Comparison of ENCODE assay signal across 14 cellular contexts in genomic region chr12:22477166-22477893, GRCh38.
DNase-seq lines count a peak whose midpoint lies in the region; ATAC-seq, FAIRE-seq and TF ChIP-seq lines count a peak whose summit lies in the region.
"Had no signal": no experiment of that assay in that cellular context is flagged by ENCODE, and none has a peak within 500 bp of the region (broad histone marks: within the 10 kb centered on the region; RNA-seq: fewer than 3 reads in every experiment).

No MANE protein-coding gene starts in this region.

- in situ Hi-C loops in gastrocnemius medialis (cut with MboI; ENCODE audit: low sequenced_read_pairs in 4 of 4): no loop called here

- dilution Hi-C loops in endothelial cell of umbilical vein (cut with MboI; ENCODE audit: extremely low pct_ligation_motif_present, low sequenced_read_pairs): no loop called here

- intact Hi-C loops in activated CD4-positive, alpha-beta T cell treated with anti-CD3 and anti-CD28 coated beads for 36 hours (cut with DNase I, micrococcal nuclease): no loop called here
- intact Hi-C loops in endothelial cell of umbilical vein (cut with micrococcal nuclease): loop anchor here (5.0 kb wide), 2 partner anchors 65 to 150 kb away; partner anchors contain the start of genes C2CD5 and ETNK1
- intact Hi-C loops in gastrocnemius medialis (cut with DNase I; ENCODE audit: low total_unique reads): no loop called here

- H3K36me3 Mint-ChIP-seq in activated CD4-positive, alpha-beta T cell treated with anti-CD3 and anti-CD28 coated beads for 36 hours (ENCODE audit: low read depth): peaks cover 25% of the 10 kb centered on the region

- no peaks in the 10 kb centered on the region for H3K9me3 ChIP-seq in endothelial cell of umbilical vein (replicated peaks; ENCODE audit: control insufficient read depth, insufficient read depth, low read length)
- H3K9me3 ChIP-seq in gastrocnemius medialis: no peaks in the 10 kb centered on the region
- H3K9me3 ChIP-seq: A549 had no signal

- no peak for DNase-seq in activated CD4-positive, alpha-beta T cell treated with anti-CD3 and anti-CD28 coated beads for 36 hours
- DNase-seq in activated CD4-positive, alpha-beta T cell treated with anti-CD3 and anti-CD28 coated beads for 1 hour: no peak
- peak; percentile 59 for DNase-seq in MV-4-11 (lab: John Stamatoyannopoulos, UW)
- DNase-seq in endothelial cell of umbilical vein (ENCODE audit: low read depth, low spot score): peak; percentile 51
- peak; percentile 17 for DNase-seq in renal cortical epithelial cell (ENCODE audit: low read depth)
- no peak for DNase-seq in gastrocnemius medialis
- no peak for DNase-seq in DMS153 (lab: John Stamatoyannopoulos, UW)
- DNase-seq in activated CD4-positive, CD25-positive, alpha-beta regulatory T cell treated with anti-CD3 and anti-CD28 coated beads, Interleukin-2, amount 50 U/mL, for 72 hours: no peak
- DNase-seq: GF-D8; naive thymus-derived CD4-positive, alpha-beta T cell; NCI-H2171 treated with DMSO at 0.1 percent for 48 hours had no signal

- no peaks in the 10 kb centered on the region for H3K36me3 ChIP-seq in endothelial cell of umbilical vein (ENCODE audit: control insufficient read depth in 2 of 2, extremely low read depth in 1 of 2, insufficient read depth in 2 of 2, low read length in 2 of 2)
- H3K36me3 ChIP-seq in gastrocnemius medialis: peaks cover 0 to 28% of the 10 kb centered on the region in 2 donors

- no peaks in the 10 kb centered on the region for H3K27me3 ChIP-seq in endothelial cell of umbilical vein (ENCODE audit: control insufficient read depth in 2 of 2, insufficient read depth in 2 of 2, low read length in 2 of 2)
- H3K27me3 ChIP-seq in gastrocnemius medialis: no peaks in the 10 kb centered on the region

- H3K4me2 ChIP-seq in endothelial cell of umbilical vein (ENCODE audit: insufficient read depth, low read length): peak overlapping the region; percentile 22
- H3K4me2 ChIP-seq: A549, KMS-11 had no signal

- no peak for FAIRE-seq in endothelial cell of umbilical vein (lab: Jason Lieb, UNC)
- FAIRE-seq: A549 had no signal

- H3K27me3 Mint-ChIP-seq in activated CD4-positive, alpha-beta T cell treated with anti-CD3 and anti-CD28 coated beads for 36 hours: no peaks in the 10 kb centered on the region
- H3K27me3 Mint-ChIP-seq: naive thymus-derived CD4-positive, alpha-beta T cell had no signal

- H3K27ac ChIP-seq in endothelial cell of umbilical vein (ENCODE audit: insufficient read depth, low read depth, low read length) (peak overlapping the region; percentile 34), gastrocnemius medialis (no peak overlapping the region)
- H3K27ac ChIP-seq: A549, KMS-11 had no signal

- no peaks in the 10 kb centered on the region for H3K79me2 ChIP-seq in endothelial cell of umbilical vein (ENCODE audit: control insufficient read depth, insufficient read depth, low read length)

- peaks cover 27% of the 10 kb centered on the region for H3K4me1 Mint-ChIP-seq in activated CD4-positive, alpha-beta T cell treated with anti-CD3 and anti-CD28 coated beads for 36 hours

- no peaks in the 10 kb centered on the region for H3K9me1 ChIP-seq in endothelial cell of umbilical vein (replicated peaks; ENCODE audit: control insufficient read depth, extremely low read depth, insufficient read depth, low read length)

- no peak overlapping the region for H3K9ac ChIP-seq in endothelial cell of umbilical vein (replicated peaks; ENCODE audit: extremely low read depth, insufficient read depth, low read length)
- H3K9ac ChIP-seq: KMS-11 had no signal

- no peak overlapping the region for H2AFZ ChIP-seq in endothelial cell of umbilical vein (ENCODE audit: low read depth, low read length)

- H3K9me3 Mint-ChIP-seq in activated CD4-positive, alpha-beta T cell treated with anti-CD3 and anti-CD28 coated beads for 36 hours (ENCODE audit: low read depth): no peaks in the 10 kb centered on the region
- H3K9me3 Mint-ChIP-seq: naive thymus-derived CD4-positive, alpha-beta T cell had no signal

- CTCF ChIA-PET in activated CD4-positive, alpha-beta T cell treated with anti-CD3 and anti-CD28 coated beads for 36 hours (lab: Charles Lee): interaction anchor here (0.9 to 1.4 kb wide), 3 partner anchors 10 to 356 kb away, joined by 3 to 4 read pairs (median 4); no protein-coding TSS in a partner anchor
- CTCF ChIA-PET in endothelial cell of umbilical vein (lab: Charles Lee): interaction anchor here (0.8 to 2.8 kb wide), 5 partner anchors 11 to 52 kb away, joined by 3 to 17 read pairs (median 4); no protein-coding TSS in a partner anchor

- no peak for TF ChIP-seq CTCF in endothelial cell of umbilical vein (IDR thresholded peaks at IDR 0.05; ENCODE audit: extremely low read depth in 1 of 2, insufficient read depth in 1 of 2, low read depth in 1 of 2, low read length in 2 of 2)
- TF ChIP-seq CTCF in gastrocnemius medialis (IDR thresholded peaks at IDR 0.05 in 4 of 5, conservative IDR thresholded peaks at IDR 0.05 in 1 of 5): no peak

- H3K4me3 ChIP-seq in endothelial cell of umbilical vein (replicated peaks in 1 of 3; ENCODE audit: insufficient read depth in 1 of 3, low read depth in 1 of 3, low read length in 3 of 3) (no peak overlapping the region), gastrocnemius medialis (no peak overlapping the region)
- H3K4me3 ChIP-seq: A549 had no signal

- H3K27ac Mint-ChIP-seq in activated CD4-positive, alpha-beta T cell treated with anti-CD3 and anti-CD28 coated beads for 36 hours: peak overlapping the region; percentile 69

- no peaks in the 10 kb centered on the region for H4K20me1 ChIP-seq in endothelial cell of umbilical vein (replicated peaks; ENCODE audit: control insufficient read depth, extremely low read depth, insufficient read depth, low read length)

- ATAC-seq in activated CD4-positive, alpha-beta T cell treated with anti-CD3 and anti-CD28 coated beads for 36 hours: peak; percentile 51
- no peak for ATAC-seq in gastrocnemius medialis
- ATAC-seq: A549; naive thymus-derived CD4-positive, alpha-beta T cell; Panc1 had no signal

- no peak overlapping the region for H3K4me3 Mint-ChIP-seq in activated CD4-positive, alpha-beta T cell treated with anti-CD3 and anti-CD28 coated beads for 36 hours
- H3K4me3 Mint-ChIP-seq: naive thymus-derived CD4-positive, alpha-beta T cell had no signal

- BruUV-seq in endothelial cell of umbilical vein (replicated peaks; lab: Mats Ljungman, UMichigan): TSS peak; percentile 35

- TF ChIP-seq POLR2A in endothelial cell of umbilical vein (IDR thresholded peaks at IDR 0.05; ENCODE audit: low read depth, low read length) (no peak), gastrocnemius medialis (IDR thresholded peaks at IDR 0.05) (no peak)

- peaks cover 11% of the 10 kb centered on the region for H3K4me1 ChIP-seq in endothelial cell of umbilical vein (ENCODE audit: control insufficient read depth, extremely low read depth, insufficient read depth, low read length)
- H3K4me1 ChIP-seq in gastrocnemius medialis: no peaks in the 10 kb centered on the region
- H3K4me1 ChIP-seq: A549 had no signal

- POLR2A ChIA-PET in activated CD4-positive, alpha-beta T cell treated with anti-CD3 and anti-CD28 coated beads for 36 hours (lab: Charles Lee): no interaction called here
- POLR2A ChIA-PET in endothelial cell of umbilical vein (lab: Charles Lee): no interaction called here

TF ChIP-seq in endothelial cell of umbilical vein, 7 proteins besides CTCF, POLR2A, EP300 and RAD21:
- TF ChIP-seq EZH2 (IDR thresholded peaks at IDR 0.05; ENCODE audit: borderline replicate concordance, low read depth, low read length, severe bottlenecking) (no peak), GATA2 (IDR thresholded peaks at IDR 0.05; ENCODE audit: insufficient read depth, insufficient read length, low read depth, low read length) (no peak), MYC (IDR thresholded peaks at IDR 0.05; ENCODE audit: low read depth, low read length) (no peak)

Comparison
In these comparisons a context has a peak if more than half of its experiments do, and no peak if none do; other contexts are left out.
1. DNase-seq: peak in MV-4-11 (single experiment), endothelial cell of umbilical vein (single experiment) and renal cortical epithelial cell (single experiment); none in activated CD4-positive, alpha-beta T cell treated with anti-CD3 and anti-CD28 coated beads for 36 hours (single experiment), activated CD4-positive, alpha-beta T cell treated with anti-CD3 and anti-CD28 coated beads for 1 hour (single experiment), gastrocnemius medialis (0 of 2), DMS153 (single experiment) and activated CD4-positive, CD25-positive, alpha-beta regulatory T cell treated with anti-CD3 and anti-CD28 coated beads, Interleukin-2, amount 50 U/mL, for 72 hours (single experiment).